ENCODE assay signal across 10 cellular contexts in genomic region chr7:155741805-155742204, GRCh38.
A peak's percentile ranks its signal among the peaks of the same experiment; 100 is the strongest.
DNase-seq lines count a peak whose midpoint lies in the region; ATAC-seq and FAIRE-seq lines count a peak whose summit lies in the region.
"Had no signal": no experiment of that assay in that cellular context is flagged by ENCODE, and none has a peak within 500 bp of the region (broad histone marks: within the 10 kb centered on the region; RNA-seq: fewer than 3 reads in every experiment).

No MANE protein-coding gene starts in this region.

- ATAC-seq in GM19324 (IDR thresholded peaks at IDR 0.05; ENCODE audit: low FRiP score, unreplicated experiment) = peak; percentile 81
- ATAC-seq in GM18909 (IDR thresholded peaks at IDR 0.05; ENCODE audit: poor library complexity, unreplicated experiment) = no peak
- ATAC-seq in GM19455 (IDR thresholded peaks at IDR 0.05; ENCODE audit: unreplicated experiment) = no peak

- no peak for FAIRE-seq in GM19239 (lab: Jason Lieb, UNC)

- peak; percentile 61 for DNase-seq in Daoy (ENCODE audit: low read depth)
- DNase-seq in RPMI8226 = peak; percentile 94
- DNase-seq in globus pallidus (ENCODE audit: low spot score) = peak; percentile 19
- no peak for DNase-seq in GM19239 (ENCODE audit: insufficient read length, low spot score)
- no peak for DNase-seq in GDM1 (lab: John Stamatoyannopoulos, UW)
- DNase-seq: SK-N-SH, uterus had no signal

Comparison
In these comparisons a context has a peak if more than half of its experiments do, and no peak if none do; other contexts are left out.
1. DNase-seq: peak in Daoy (single experiment), RPMI8226 (single experiment) and globus pallidus (single experiment); none in GM19239 (single experiment) and GDM1 (single experiment).